8 cellular contexts compared by ENCODE assay signal in genomic region chr6:42879372-42880239, GRCh38. TPM values are rescaled to one million over a fixed set of nuclear protein-coding genes. Genes with fewer than 3 reads are reported as not detected.
DNase-seq lines count a peak whose midpoint lies in the region; ATAC-seq and TF ChIP-seq lines count a peak whose summit lies in the region.

TSS of gene RPL7L1 (plus strand) at chr6:42879616. CDS start at chr6:42879911, 295 bp downstream.

- WGBS in transverse colon (ENCODE audit: low coverage in 1 of 2), 2 donors, result 0 to 1% methylated on average over 12 to 41 of the region's 41 CpGs

- H3K9me3 ChIP-seq in cardiac muscle cell (ENCODE audit: low read depth) (no peaks in the 10 kb centered on the region), transverse colon (no peaks in the 10 kb centered on the region)

- peak within 1 kb of the TSS; percentile 56 for H3K4me3 ChIP-seq in GM12875 (ENCODE audit: low read depth, low read length)
- H3K4me3 ChIP-seq in cardiac muscle cell, result peak within 1 kb of the TSS; percentile 98
- peak within 1 kb of the TSS; percentile 33 to 53 (median 48) for H3K4me3 ChIP-seq in transverse colon

- H3K4me1 ChIP-seq in cardiac muscle cell (ENCODE audit: low read depth), result peaks cover 4% of the 10 kb centered on the region
- peaks cover 7 to 26% (median 16%) of the 10 kb centered on the region in 4 donors for H3K4me1 ChIP-seq in transverse colon

- DNase-seq in NCI-H128 (lab: John Stamatoyannopoulos, UW; ENCODE audit: unreplicated experiment) (peak; percentile 82), SW 1271 (lab: John Stamatoyannopoulos, UW) (peak; percentile 67 to 93), cardiac muscle cell (ENCODE audit: low read depth in 1 of 2, low spot score in 1 of 2) (peak; percentile 84 to 89), pons (ENCODE audit: low spot score) (peak; percentile 97), transverse colon (peak; percentile 84)
- DNase-seq in activated naive CD8-positive, alpha-beta T cell treated with anti-CD3 and anti-CD28 coated beads, Interleukin-2, amount 50 U/mL, for 16 hours (ENCODE audit: low read depth, low spot score), result peak; percentile 61

- TF ChIP-seq POLR2A in transverse colon (IDR thresholded peaks at IDR 0.05), result peak; percentile 71

- peak; percentile 95 for ATAC-seq in HG02759 (IDR thresholded peaks at IDR 0.05; ENCODE audit: unreplicated experiment)

- H3K27me3 ChIP-seq in cardiac muscle cell, result no peaks in the 10 kb centered on the region
- no peaks in the 10 kb centered on the region for H3K27me3 ChIP-seq in transverse colon

- in situ Hi-C loops in transverse colon (cut with MboI; ENCODE audit: low pct_ligation_motif_present in 1 of 4, low pct_unique_long_range_greater_than_20kb in 1 of 4, low sequenced_read_pairs in 3 of 4), result loop anchor here (5.0 to 25.0 kb wide), 4 partner anchors 142 to 222 kb away; partner anchors contain the start of gene TBCC (in 1 of the 4)

- H3K36me3 ChIP-seq in cardiac muscle cell (peaks cover 20% of the 10 kb centered on the region), transverse colon (peaks cover 0 to 19% (median 8%) of the 10 kb centered on the region in 4 donors)

- TF ChIP-seq EP300 in transverse colon (IDR thresholded peaks at IDR 0.05; ENCODE audit: low read depth), result no peak

- H3K27ac ChIP-seq in cardiac muscle cell (peak within 1 kb of the TSS; percentile 97), transverse colon (peak within 1 kb of the TSS; percentile 86 to 95 (median 91))

- intact Hi-C loops in transverse colon (cut with DNase I; ENCODE audit: low total_unique reads), result loop anchor here (5.0 to 10.0 kb wide), 3 partner anchors 132 to 217 kb away; partner anchors contain the start of genes PRPH2 and TBCC

- TF ChIP-seq CTCF in GM12875 (IDR thresholded peaks at IDR 0.05; ENCODE audit: borderline replicate concordance, insufficient read depth, low read depth, low read length) (no peak), cardiac muscle cell (IDR thresholded peaks at IDR 0.05; ENCODE audit: low read depth, low read length) (no peak), transverse colon (IDR thresholded peaks at IDR 0.05) (peak in 4 of 5 experiments; percentile 12 to 72 (median 45))

RNA-seq across cellular contexts. Expression of gene RPL7L1, which starts in this region (rescaled TPM):
- total RNA-seq in cardiac muscle cell, result 75.6 and 85.4 TPM in 2 replicates
- 89.5 and 121 TPM in 2 replicates for polyA plus RNA-seq in cardiac muscle cell
- total RNA-seq in transverse colon, result 10 to 100 TPM; 27.3 to 57.1 (median 43.4) TPM

Comparison
In these comparisons a context has a peak if more than half of its experiments do, and no peak if none do; other contexts are left out.
1. Peak in every context shown above with its lines: DNase-seq, ATAC-seq, H3K4me3 ChIP-seq and H3K27ac ChIP-seq.
2. CTCF ChIP-seq: peak in transverse colon (4 of 5); none in GM12875 (single experiment) and cardiac muscle cell (single experiment).